9 cellular contexts compared by ENCODE assay signal in the genomic region with DNA sequence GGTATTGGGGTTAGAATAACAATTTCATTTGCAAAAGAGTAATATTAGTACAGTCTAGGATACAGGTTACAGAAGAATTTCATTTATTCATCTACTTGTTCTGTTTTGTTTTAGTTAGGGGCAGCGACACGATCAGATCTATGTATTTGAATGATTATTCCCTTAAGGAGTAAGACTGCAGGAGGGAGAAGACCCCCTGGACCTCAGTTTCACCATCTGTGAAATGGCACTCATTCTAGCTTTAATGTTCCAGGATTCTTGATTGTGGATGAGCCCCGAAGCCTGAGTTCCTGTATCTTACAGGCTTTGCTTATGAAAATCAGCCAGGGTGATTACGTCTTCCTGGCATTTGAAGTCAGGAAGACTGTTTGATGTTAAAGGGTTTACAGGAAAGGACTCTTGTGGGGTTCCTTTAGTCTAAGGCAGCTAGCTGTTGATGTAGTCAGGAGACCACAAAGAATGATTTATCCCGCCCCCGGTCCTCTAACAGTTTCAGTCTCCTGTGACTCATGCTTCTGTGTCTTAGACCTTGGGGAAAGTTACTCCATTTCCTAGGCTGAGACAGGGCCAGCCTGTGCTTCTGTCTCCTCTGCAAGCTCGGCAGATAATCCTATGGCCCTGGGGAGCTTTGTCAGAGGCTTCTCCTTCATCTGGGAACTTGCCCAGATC. TPM values are rescaled to one million over a fixed set of nuclear protein-coding genes. Genes with fewer than 3 reads are reported as not detected.
DNase-seq lines count a peak whose midpoint lies in the region; ATAC-seq and TF ChIP-seq lines count a peak whose summit lies in the region.
"Had no signal": no experiment of that assay in that cellular context is flagged by ENCODE, and none has a peak within 500 bp of the region (broad histone marks: within the 10 kb centered on the region; RNA-seq: fewer than 3 reads in every experiment).

No MANE protein-coding gene starts in this region.

- no peak for TF ChIP-seq EP300 in ovary (IDR thresholded peaks at IDR 0.05)

- TF ChIP-seq POLR2A in ovary (IDR thresholded peaks at IDR 0.05): no peak

- intact Hi-C loops in activated CD8-positive, alpha-beta T cell treated with anti-CD3 and anti-CD28 coated beads for 36 hours (cut with micrococcal nuclease): loop anchor here (10.0 kb wide), 1 partner anchor 225 kb away; no protein-coding TSS in a partner anchor
- intact Hi-C loops in ovary (cut with DNase I) (loop anchor here in 1 of 4 donors (10.0 kb wide), 1 partner anchor 235 kb away; no protein-coding TSS in a partner anchor), aorta (cut with DNase I) (no loop called here)

- H2AFZ ChIP-seq in H9 (ENCODE audit: low read length): no peak overlapping the region

- H3K9me3 ChIP-seq in H9 (ENCODE audit: control insufficient read depth, low read depth, low read length) (no peaks in the 10 kb centered on the region), MG63 (peaks cover 9% of the 10 kb centered on the region; the same call in 1 of the 2 replicates), ovary (no peaks in the 10 kb centered on the region), aorta (ENCODE audit: control insufficient read depth, low read length) (no peaks in the 10 kb centered on the region)

- H3K79me2 ChIP-seq in H9 (ENCODE audit: insufficient read depth, low read length): no peaks in the 10 kb centered on the region; the same call in 1 of the 2 replicates

- POLR2A ChIA-PET in activated CD8-positive, alpha-beta T cell treated with anti-CD3 and anti-CD28 coated beads for 36 hours (lab: Charles Lee): interaction anchor here (0.6 to 3.0 kb wide), 9 partner anchors 9 to 427 kb away, joined by 3 to 13 read pairs (median 4); partner anchors contain the start of genes DCTN4, IRGM, RBM22 and SMIM3

- H3K9ac ChIP-seq in H9 (ENCODE audit: extremely low read depth, insufficient read length, low read length): no peak overlapping the region

- H3K36me3 Mint-ChIP-seq in H9 (ENCODE audit: insufficient read depth in 1 of 3, low read depth in 3 of 3): peaks cover 25 to 35% (median 28%) of the 10 kb centered on the region in 3 experiments
- peaks cover 11% of the 10 kb centered on the region for H3K36me3 Mint-ChIP-seq in activated CD8-positive, alpha-beta T cell treated with anti-CD3 and anti-CD28 coated beads for 36 hours (ENCODE audit: low read depth)

- H3K14ac ChIP-seq in H9 (ENCODE audit: insufficient read depth, low read length): 0 out of 2 replicates have a peak overlapping the region, but pooled peaks have one; percentile 32

- no peak overlapping the region for H3K23ac ChIP-seq in H9 (ENCODE audit: insufficient read length, low read depth, low read length)

- no peak overlapping the region for H3K56ac ChIP-seq in H9 (ENCODE audit: insufficient read length, low read depth, low read length)

- peaks cover 2% of the 10 kb centered on the region for H3K79me1 ChIP-seq in H9 (ENCODE audit: insufficient read depth, low read depth, low read length, poor library complexity, severe bottlenecking)

- ATAC-seq in activated CD8-positive, alpha-beta T cell treated with anti-CD3 and anti-CD28 coated beads for 36 hours: peak; percentile 98
- ATAC-seq in aorta (ENCODE audit: low FRiP score): peak; percentile 74

- no peak overlapping the region for H3K4me2 ChIP-seq in H9 (ENCODE audit: insufficient read depth, insufficient read length, low read length)

- peaks cover 50 to 52% of the 10 kb centered on the region in 2 experiments for H3K4me1 Mint-ChIP-seq in H9
- H3K4me1 Mint-ChIP-seq in activated CD8-positive, alpha-beta T cell treated with anti-CD3 and anti-CD28 coated beads for 36 hours (ENCODE audit: low read depth): peaks cover 57% of the 10 kb centered on the region

- H3K27me3 Mint-ChIP-seq in H9 (ENCODE audit: low read depth): no peaks in the 10 kb centered on the region
- no peaks in the 10 kb centered on the region for H3K27me3 Mint-ChIP-seq in activated CD8-positive, alpha-beta T cell treated with anti-CD3 and anti-CD28 coated beads for 36 hours

- no peak overlapping the region for H2BK15ac ChIP-seq in H9 (ENCODE audit: low read depth, low read length)

- H3K9me3 Mint-ChIP-seq in H9: peaks cover 12 to 15% of the 10 kb centered on the region in 2 experiments
- H3K9me3 Mint-ChIP-seq in activated CD8-positive, alpha-beta T cell treated with anti-CD3 and anti-CD28 coated beads for 36 hours: peaks cover 6% of the 10 kb centered on the region

- H2BK20ac ChIP-seq in H9 (ENCODE audit: low read depth, low read length, poor library complexity, severe bottlenecking): no peak overlapping the region

- H2BK120ac ChIP-seq in H9 (ENCODE audit: low read depth, low read length, poor library complexity, severe bottlenecking): no peak overlapping the region

- H3T11ph ChIP-seq in H9 (ENCODE audit: low read length): no peak overlapping the region

- CTCF ChIA-PET in activated CD8-positive, alpha-beta T cell treated with anti-CD3 and anti-CD28 coated beads for 36 hours (lab: Charles Lee): interaction anchor here (0.7 to 4.6 kb wide), 11 partner anchors 10 to 340 kb away, joined by 3 to 25 read pairs (median 4); partner anchors contain the start of genes IRGM, RBM22, RPS14 and SMIM3

- peak overlapping the region in 2 of 3 experiments; percentile 15 to 91; a peak in 4 of 7 replicates for H3K27ac Mint-ChIP-seq in H9
- H3K27ac Mint-ChIP-seq in activated CD8-positive, alpha-beta T cell treated with anti-CD3 and anti-CD28 coated beads for 36 hours: peak overlapping the region; percentile 92

- H4K8ac ChIP-seq in H9 (replicated peaks; ENCODE audit: insufficient read length, low read depth, low read length): no peak overlapping the region

- no peak for TF ChIP-seq CTCF in H9 (conservative IDR thresholded peaks at IDR 0.05)
- TF ChIP-seq CTCF in activated CD8-positive, alpha-beta T cell treated with anti-CD3 and anti-CD28 coated beads for 36 hours (IDR thresholded peaks at IDR 0.05): no peak
- TF ChIP-seq CTCF in ovary (IDR thresholded peaks at IDR 0.05): no peak

- H2BK12ac ChIP-seq in H9 (ENCODE audit: insufficient read length, low read depth, low read length): no peak overlapping the region

- H3K36me3 ChIP-seq in MG63: peaks cover 50% of the 10 kb centered on the region
- H3K36me3 ChIP-seq in ovary: no peaks in the 10 kb centered on the region
- no peaks in the 10 kb centered on the region for H3K36me3 ChIP-seq in aorta (ENCODE audit: control insufficient read depth in 1 of 2, insufficient read depth in 2 of 2, low read length in 1 of 2)

- H3K4ac ChIP-seq in H9 (ENCODE audit: low read depth, low read length): no peak overlapping the region

- H3K4me3 ChIP-seq in MG63: no peak overlapping the region
- no peak overlapping the region for H3K4me3 ChIP-seq in ovary
- no peak overlapping the region for H3K4me3 ChIP-seq in aorta (ENCODE audit: low read length in 2 of 2)

- no peaks in the 10 kb centered on the region for H4K20me1 ChIP-seq in H9 (ENCODE audit: control insufficient read depth, insufficient read depth, insufficient read length)

- no peak overlapping the region for H2BK5ac ChIP-seq in H9 (ENCODE audit: insufficient read length, low read length)

- no peak overlapping the region for H2AK5ac ChIP-seq in H9 (ENCODE audit: insufficient read length, low read length)

- H3K27me3 ChIP-seq in H9 (ENCODE audit: insufficient read depth, low read length) (no peaks in the 10 kb centered on the region), MG63 (no peaks in the 10 kb centered on the region), ovary (no peaks in the 10 kb centered on the region), aorta (ENCODE audit: control insufficient read depth in 1 of 2, insufficient read depth in 2 of 2, low read length in 1 of 2) (no peaks in the 10 kb centered on the region)

- no peak overlapping the region for H4K91ac ChIP-seq in H9 (ENCODE audit: insufficient read length, low read depth, low read length)

- no peak overlapping the region for H4K5ac ChIP-seq in H9 (ENCODE audit: insufficient read length, low read depth, low read length)

- WGBS in H9 (ENCODE audit: extremely low coverage, insufficient read length, low lambda C conversion rate): no CpG with 5 or more reads among the region's 7 CpGs
- WGBS in ovary, 3 donors: 38 to 55% (median 45%) methylated on average over 7 of the region's 7 CpGs
- 58 to 65% methylated on average over 7 of the region's 7 CpGs for WGBS in aorta, 2 donors

- no peak overlapping the region for H3K27ac ChIP-seq in H9 (ENCODE audit: insufficient read length, low read depth, low read length)
- H3K27ac ChIP-seq in epithelial cell of prostate: peak overlapping the region; percentile 85
- no peak overlapping the region for H3K27ac ChIP-seq in ovary
- H3K27ac ChIP-seq in aorta (ENCODE audit: low read depth in 1 of 2, low read length in 2 of 2): peak overlapping the region in 1 of 2 donors; percentile 8
- H3K27ac ChIP-seq: VCaP had no signal

- peak; percentile 98 for DNase-seq in GM04503 (ENCODE audit: low read depth)
- DNase-seq in H9: peak; percentile 41
- DNase-seq in MG63: peak; percentile 97
- DNase-seq in activated CD8-positive, alpha-beta T cell treated with anti-CD3 and anti-CD28 coated beads for 36 hours: peak; percentile 92
- DNase-seq in epithelial cell of prostate (ENCODE audit: low read depth, low spot score): peak; percentile 96
- DNase-seq in ovary: peak in 3 of 5 donors; percentile 30 to 60 (median 52)
- DNase-seq in aorta: peak in 1 of 2 donors; percentile 66
- DNase-seq in NCI-H2171 treated with DMSO at 0.1 percent for 48 hours (lab: John Stamatoyannopoulos, UW): no peak

- peaks cover 7% of the 10 kb centered on the region; the same call in 1 of the 2 replicates for H3K4me1 ChIP-seq in H9 (ENCODE audit: insufficient read depth, low read length)
- H3K4me1 ChIP-seq in ovary (ENCODE audit: insufficient read depth): no peaks in the 10 kb centered on the region
- H3K4me1 ChIP-seq in aorta (ENCODE audit: control insufficient read depth in 1 of 2, insufficient read depth in 2 of 2, low read length in 2 of 2): peaks cover 4 to 7% of the 10 kb centered on the region in 2 donors

- H3K4me3 Mint-ChIP-seq in H9: peak overlapping the region in 1 of 2 experiments; percentile 14; a peak in 2 of 5 replicates
- peak overlapping the region; percentile 71 for H3K4me3 Mint-ChIP-seq in activated CD8-positive, alpha-beta T cell treated with anti-CD3 and anti-CD28 coated beads for 36 hours

- no peaks in the 10 kb centered on the region for H3K23me2 ChIP-seq in H9 (ENCODE audit: insufficient read length, low read depth, low read length, poor library complexity, severe bottlenecking)

- no peak overlapping the region for H3K18ac ChIP-seq in H9 (ENCODE audit: insufficient read length, low read depth, low read length)

RNA-seq across cellular contexts. Expression of gene SMIM3, which starts 11.5 kb away (rescaled TPM):
- total RNA-seq in H9 (2021): 42.0 and 42.5 TPM in 2 replicates
- total RNA-seq in MG63 (2014; rRNA removed; shearing (Covaris generic); ENCODE audit: low replicate concordance): 85.3 and 98.3 TPM in 2 replicates
- total RNA-seq in activated CD8-positive, alpha-beta T cell treated with anti-CD3 and anti-CD28 coated beads for 36 hours: 1 to 10 TPM; 8.6 to 8.8 TPM
- total RNA-seq in ovary: 10 to 100 TPM; 14.7 to 33.6 (median 24.4) TPM
- 10 to 100 TPM; 19.4 to 20.9 TPM for polyA plus RNA-seq in ovary
- 10 to 100 TPM; 45.3 to 47.6 TPM for total RNA-seq in aorta
- polyA plus RNA-seq in aorta: 10 to 100 TPM; 33.7 to 38.2 TPM

RNA-seq across cellular contexts. Expression of gene DCTN4, which starts 31.3 kb away (rescaled TPM):
- 45.1 and 48.5 TPM in 2 replicates for total RNA-seq in H9 (2021)
- 60.8 and 73.5 TPM in 2 replicates for total RNA-seq in MG63 (2014; rRNA removed; shearing (Covaris generic); ENCODE audit: low replicate concordance)
- 10 to 100 TPM; 30.1 to 35.5 TPM for total RNA-seq in activated CD8-positive, alpha-beta T cell treated with anti-CD3 and anti-CD28 coated beads for 36 hours
- 10 to 100 TPM; 55.2 to 87.4 (median 69.0) TPM for total RNA-seq in ovary
- 10 to 100 TPM; 27.0 to 76.5 TPM for polyA plus RNA-seq in ovary
- total RNA-seq in aorta: 10 to 100 TPM; 58.9 to 66.4 TPM
- polyA plus RNA-seq in aorta: 10 to 100 TPM; 17.3 to 21.3 TPM

RNA-seq across cellular contexts. Expression of gene IRGM, which starts 56.2 kb away (rescaled TPM):
- total RNA-seq in H9 (2021) (0.13 and 0.37 TPM in 2 replicates), ovary (not detected), aorta (under 1 TPM in 1 of 2 donors, not detected in 1; 0.30 TPM)
- 9.3 TPM in 1 of 2 replicates, not detected in the other for total RNA-seq in MG63 (2014; rRNA removed; shearing (Covaris generic); ENCODE audit: low replicate concordance)
- 1 to 10 TPM; 1.4 to 2.4 TPM for total RNA-seq in activated CD8-positive, alpha-beta T cell treated with anti-CD3 and anti-CD28 coated beads for 36 hours
- polyA plus RNA-seq in ovary (under 1 TPM in 1 of 2 donors, not detected in 1; 0.12 TPM), aorta (not detected)
